ENCODE assay signal across 13 cellular contexts in genomic region chr3:37810788-37811187, GRCh38.
"Had no signal": no experiment of that assay in that cellular context is flagged by ENCODE, and none has a peak within 500 bp of the region (broad histone marks: within the 10 kb centered on the region; RNA-seq: fewer than 3 reads in every experiment).

No MANE protein-coding gene starts in this region.

- H3K27ac ChIP-seq: lower lobe of right lung, psoas muscle had no signal

- H3K36me3 Mint-ChIP-seq: activated naive CD4-positive, alpha-beta T cell treated with anti-CD3 and anti-CD28 coated beads, Interleukin-2, amount 10 ng/mL, durations not matched to agents 7 days and 5 days had no signal

- H3K4me1 Mint-ChIP-seq: activated naive CD4-positive, alpha-beta T cell treated with anti-CD3 and anti-CD28 coated beads, Interleukin-2, amount 10 ng/mL, durations not matched to agents 7 days and 5 days had no signal

- DNase-seq: activated CD4-positive, alpha-beta T cell treated with anti-CD3 and anti-CD28 coated beads for 1 hour; activated CD4-positive, alpha-beta T cell treated with anti-CD3 and anti-CD28 coated beads, Interleukin-2, amount 50 U/mL, for 4 hours; activated naive CD4-positive, alpha-beta T cell treated with anti-CD3 and anti-CD28 coated beads, Interleukin-2, amount 10 ng/mL, durations not matched to agents 7 days and 5 days; kidney glomerular epithelial cell; lower lobe of right lung; stimulated activated CD4-positive, alpha-beta T cell treated with anti-CD3 and anti-CD28 coated beads, Interleukin-12 subunit alpha, Interleukin-12 subunit beta, amount 100 ng/mL, for 4 hours; stimulated activated CD4-positive, alpha-beta T cell treated with anti-CD3 and anti-CD28 coated beads, Interleukin-2, amount 100 ng/mL, for 24 hours; stomach; T-helper 1 cell; T1000 had no signal

- H3K9me3 ChIP-seq: esophagus muscularis mucosa, lower lobe of right lung, psoas muscle, stomach had no signal

- H3K4me3 Mint-ChIP-seq: activated naive CD4-positive, alpha-beta T cell treated with anti-CD3 and anti-CD28 coated beads, Interleukin-2, amount 10 ng/mL, durations not matched to agents 7 days and 5 days; neural crest cell had no signal

- ATAC-seq: lower lobe of right lung had no signal

- H3K9me3 Mint-ChIP-seq: activated naive CD4-positive, alpha-beta T cell treated with anti-CD3 and anti-CD28 coated beads, Interleukin-2, amount 10 ng/mL, durations not matched to agents 7 days and 5 days; neural crest cell had no signal

- H3K4me3 ChIP-seq: esophagus muscularis mucosa, lower lobe of right lung, psoas muscle, stomach had no signal

- H3K27me3 ChIP-seq: esophagus muscularis mucosa, stomach had no signal

- H3K27ac Mint-ChIP-seq: activated naive CD4-positive, alpha-beta T cell treated with anti-CD3 and anti-CD28 coated beads, Interleukin-2, amount 10 ng/mL, durations not matched to agents 7 days and 5 days had no signal
